9 cellular contexts compared by ENCODE assay signal in the genomic region with DNA sequence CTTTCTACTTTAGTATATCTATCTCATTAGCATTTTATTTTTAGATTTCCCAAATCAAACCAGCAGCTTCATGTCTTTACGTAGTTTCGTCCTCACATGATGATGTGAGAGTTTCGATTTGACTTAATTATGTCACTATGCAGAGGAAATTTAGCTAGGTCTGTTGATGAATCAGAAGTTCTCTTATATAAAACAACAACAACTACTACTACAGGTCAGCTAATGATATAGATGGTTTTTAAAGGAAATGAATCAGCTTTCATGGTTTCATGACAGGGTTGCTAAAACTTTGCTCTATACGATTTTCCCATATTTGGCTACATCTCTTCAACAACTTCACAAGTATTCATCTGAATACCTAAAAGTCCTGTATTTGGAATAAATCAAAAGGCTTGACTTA. TPM values are rescaled to one million over a fixed set of nuclear protein-coding genes. Genes with fewer than 3 reads are reported as not detected.
DNase-seq lines count a peak whose midpoint lies in the region; ATAC-seq, FAIRE-seq and TF ChIP-seq lines count a peak whose summit lies in the region.
"Had no signal": no experiment of that assay in that cellular context is flagged by ENCODE, and none has a peak within 500 bp of the region (broad histone marks: within the 10 kb centered on the region; RNA-seq: fewer than 3 reads in every experiment).

No MANE protein-coding gene starts in this region.

- no peak overlapping the region for H2AFZ ChIP-seq in astrocyte (ENCODE audit: low read depth, low read length)

- H3K9me3 Mint-ChIP-seq in activated CD8-positive, alpha-beta memory T cell treated with anti-CD3 and anti-CD28 coated beads, Interleukin-2, amount 10 ng/mL, durations not matched to agents 7 days and 5 days (ENCODE audit: low read depth): no peaks in the 10 kb centered on the region
- H3K9me3 Mint-ChIP-seq in astrocyte (ENCODE audit: unreplicated experiment): no peaks in the 10 kb centered on the region

- peaks cover 7% of the 10 kb centered on the region for H3K36me3 Mint-ChIP-seq in activated CD8-positive, alpha-beta memory T cell treated with anti-CD3 and anti-CD28 coated beads, Interleukin-2, amount 10 ng/mL, durations not matched to agents 7 days and 5 days
- peaks cover 3% of the 10 kb centered on the region for H3K36me3 Mint-ChIP-seq in astrocyte (ENCODE audit: low read depth, unreplicated experiment)

- TF ChIP-seq POLR2A in spleen (IDR thresholded peaks at IDR 0.05): no peak
- no peak for TF ChIP-seq POLR2A in gastrocnemius medialis (IDR thresholded peaks at IDR 0.05)

- 45 to 58% (median 52%) methylated on average over 4 of the region's 4 CpGs for WGBS in spleen, 5 donors

- peak overlapping the region; percentile 18 for H3K9ac ChIP-seq in astrocyte (ENCODE audit: low read length)

- H3K27me3 ChIP-seq in astrocyte (ENCODE audit: insufficient read depth, low read length) (no peaks in the 10 kb centered on the region), spleen (replicated peaks in 1 of 7) (no peaks in the 10 kb centered on the region), WERI-Rb-1 (ENCODE audit: insufficient read depth, low read depth, severe bottlenecking) (peaks cover 19% of the 10 kb centered on the region), gastrocnemius medialis (no peaks in the 10 kb centered on the region), left ventricle myocardium inferior (ENCODE audit: low read depth) (no peaks in the 10 kb centered on the region)

- no peaks in the 10 kb centered on the region for H4K20me1 ChIP-seq in astrocyte (ENCODE audit: insufficient read depth, low read length)

- H3K27ac ChIP-seq in astrocyte (ENCODE audit: low read depth, low read length) (peak overlapping the region; percentile 56), spleen (peak overlapping the region in 6 of 8 donors; percentile 20 to 80 (median 49)), WERI-Rb-1 (no peak overlapping the region), gastrocnemius medialis (no peak overlapping the region), left ventricle myocardium inferior (replicated peaks) (no peak overlapping the region)
- H3K27ac ChIP-seq: SK-N-MC had no signal

- H3K9me3 ChIP-seq in astrocyte (ENCODE audit: insufficient read depth, low read depth, low read length) (no peaks in the 10 kb centered on the region), spleen (no peaks in the 10 kb centered on the region), WERI-Rb-1 (ENCODE audit: severe bottlenecking) (no peaks in the 10 kb centered on the region), gastrocnemius medialis (no peaks in the 10 kb centered on the region), left ventricle myocardium inferior (replicated peaks) (no peaks in the 10 kb centered on the region)

- peaks cover 57% of the 10 kb centered on the region for H3K4me1 Mint-ChIP-seq in activated CD8-positive, alpha-beta memory T cell treated with anti-CD3 and anti-CD28 coated beads, Interleukin-2, amount 10 ng/mL, durations not matched to agents 7 days and 5 days
- peaks cover 29% of the 10 kb centered on the region for H3K4me1 Mint-ChIP-seq in astrocyte (ENCODE audit: low read depth, unreplicated experiment)

- peaks cover 31% of the 10 kb centered on the region for H3K27me3 Mint-ChIP-seq in activated CD8-positive, alpha-beta memory T cell treated with anti-CD3 and anti-CD28 coated beads, Interleukin-2, amount 10 ng/mL, durations not matched to agents 7 days and 5 days
- H3K27me3 Mint-ChIP-seq in astrocyte (ENCODE audit: low read depth, unreplicated experiment): no peaks in the 10 kb centered on the region

- TF ChIP-seq CTCF in astrocyte (IDR thresholded peaks at IDR 0.05; ENCODE audit: insufficient read depth, low read depth, low read length) (no peak), spleen (IDR thresholded peaks at IDR 0.05 in 8 of 11, conservative IDR thresholded peaks at IDR 0.05 in 3 of 11) (no peak), WERI-Rb-1 (IDR thresholded peaks at IDR 0.05; ENCODE audit: low read depth, low read length) (no peak), gastrocnemius medialis (IDR thresholded peaks at IDR 0.05 in 4 of 5, conservative IDR thresholded peaks at IDR 0.05 in 1 of 5) (no peak), left ventricle myocardium inferior (IDR thresholded peaks at IDR 0.05; ENCODE audit: borderline replicate concordance) (no peak)

- peak overlapping the region; percentile 61 for H3K27ac Mint-ChIP-seq in activated CD8-positive, alpha-beta memory T cell treated with anti-CD3 and anti-CD28 coated beads, Interleukin-2, amount 10 ng/mL, durations not matched to agents 7 days and 5 days
- no peak overlapping the region for H3K27ac Mint-ChIP-seq in astrocyte (ENCODE audit: unreplicated experiment)

- H3K36me3 ChIP-seq in astrocyte (ENCODE audit: insufficient read depth, low read length): no peaks in the 10 kb centered on the region
- H3K36me3 ChIP-seq in spleen: no peaks in the 10 kb centered on the region
- no peaks in the 10 kb centered on the region for H3K36me3 ChIP-seq in WERI-Rb-1
- H3K36me3 ChIP-seq in gastrocnemius medialis: no peaks in the 10 kb centered on the region
- no peaks in the 10 kb centered on the region for H3K36me3 ChIP-seq in left ventricle myocardium inferior

- H3K4me3 ChIP-seq in astrocyte (ENCODE audit: insufficient read depth, low read depth, low read length): peak overlapping the region; percentile 4
- H3K4me3 ChIP-seq in spleen: no peak overlapping the region
- no peak overlapping the region for H3K4me3 ChIP-seq in WERI-Rb-1 (ENCODE audit: low read depth, low read length)
- H3K4me3 ChIP-seq in gastrocnemius medialis: no peak overlapping the region
- H3K4me3 ChIP-seq in left ventricle myocardium inferior: no peak overlapping the region
- H3K4me3 ChIP-seq: SK-N-MC had no signal

- H3K4me3 Mint-ChIP-seq in activated CD8-positive, alpha-beta memory T cell treated with anti-CD3 and anti-CD28 coated beads, Interleukin-2, amount 10 ng/mL, durations not matched to agents 7 days and 5 days: no peak overlapping the region
- no peak overlapping the region for H3K4me3 Mint-ChIP-seq in astrocyte (ENCODE audit: unreplicated experiment)

- H3K4me1 ChIP-seq in astrocyte (ENCODE audit: insufficient read depth, low read length) (peaks cover 26% of the 10 kb centered on the region), spleen (peaks cover 29 to 83% (median 78%) of the 10 kb centered on the region in 6 donors), gastrocnemius medialis (peaks cover 7 to 13% of the 10 kb centered on the region in 2 donors), left ventricle myocardium inferior (peaks cover 70% of the 10 kb centered on the region)

- peak overlapping the region; percentile 69 for H3K4me2 ChIP-seq in astrocyte (ENCODE audit: low read length)

- ATAC-seq in activated CD8-positive, alpha-beta memory T cell treated with anti-CD3 and anti-CD28 coated beads, Interleukin-2, amount 10 ng/mL, durations not matched to agents 7 days and 5 days: peak; percentile 82
- ATAC-seq in HG03469 (IDR thresholded peaks at IDR 0.05; ENCODE audit: unreplicated experiment): peak; percentile 36
- ATAC-seq in gastrocnemius medialis: no peak

- in situ Hi-C loops in gastrocnemius medialis (cut with MboI; ENCODE audit: low sequenced_read_pairs in 4 of 4): no loop called here

- peak; percentile 70 for FAIRE-seq in astrocyte (lab: Jason Lieb, UNC)

- peaks cover 27% of the 10 kb centered on the region for H3K79me2 ChIP-seq in astrocyte (ENCODE audit: insufficient read depth, low read length)

- CTCF ChIA-PET in activated CD8-positive, alpha-beta memory T cell treated with anti-CD3 and anti-CD28 coated beads, Interleukin-2, amount 10 ng/mL, durations not matched to agents 7 days and 5 days (lab: Charles Lee): interaction anchor here (1.3 kb wide), 1 partner anchor 15 kb away, joined by 5 read pairs; no protein-coding TSS in a partner anchor

- intact Hi-C loops in spleen (cut with DNase I; ENCODE audit: low total_unique reads) (no loop called here), gastrocnemius medialis (cut with DNase I; ENCODE audit: low total_unique reads) (no loop called here), left ventricle myocardium inferior (cut with micrococcal nuclease) (no loop called here)

- no peak for DNase-seq in activated CD8-positive, alpha-beta memory T cell treated with anti-CD3 and anti-CD28 coated beads, Interleukin-2, amount 10 ng/mL, durations not matched to agents 7 days and 5 days
- DNase-seq in activated CD8-positive, alpha-beta memory T cell treated with anti-CD3 and anti-CD28 coated beads, Interleukin-2, amount 50 U/mL, for 48 hours: no peak
- DNase-seq in astrocyte (ENCODE audit: low read depth) (peak; percentile 74), spleen (no peak), WERI-Rb-1 (no peak), gastrocnemius medialis (no peak), left ventricle myocardium inferior (no peak)

RNA-seq across cellular contexts. Expression of a gene that starts 28.6 kb away (rescaled TPM):
- 1 to 10 TPM; 2.1 to 2.8 TPM for total RNA-seq in activated CD8-positive, alpha-beta memory T cell treated with anti-CD3 and anti-CD28 coated beads, Interleukin-2, amount 10 ng/mL, durations not matched to agents 7 days and 5 days
- total RNA-seq in astrocyte (19.8 and 20.1 TPM in 2 replicates), spleen (10 to 100 TPM; 22.4 to 33.8 (median 28.5) TPM), gastrocnemius medialis (1 to 10 TPM; 1.6 to 8.6 (median 5.3) TPM), left ventricle myocardium inferior (29.4 TPM)
- 10 to 100 TPM; 13.5 to 16.4 (median 15.6) TPM for polyA plus RNA-seq in spleen

Comparison
In these comparisons a context has a peak if more than half of its experiments do, and no peak if none do; other contexts are left out.
1. ATAC-seq: peak in activated CD8-positive, alpha-beta memory T cell treated with anti-CD3 and anti-CD28 coated beads, Interleukin-2, amount 10 ng/mL, durations not matched to agents 7 days and 5 days (single experiment) and HG03469 (single experiment); none in gastrocnemius medialis (0 of 2).
2. H3K27ac ChIP-seq: peak in astrocyte (single experiment) and spleen (6 of 8); none in WERI-Rb-1 (single experiment), gastrocnemius medialis (0 of 4) and left ventricle myocardium inferior (single experiment).